ENCODE assay signal across 10 cellular contexts in genomic region chr2:207619764-207620203, GRCh38. TPM values are rescaled to one million over a fixed set of nuclear protein-coding genes. Genes with fewer than 3 reads are reported as not detected.
DNase-seq lines count a peak whose midpoint lies in the region; ATAC-seq and TF ChIP-seq lines count a peak whose summit lies in the region.
"Had no signal": no experiment of that assay in that cellular context is flagged by ENCODE, and none has a peak within 500 bp of the region (broad histone marks: within the 10 kb centered on the region; RNA-seq: fewer than 3 reads in every experiment).

No MANE protein-coding gene starts in this region.

- H3K4me1 ChIP-seq in aorta (ENCODE audit: control insufficient read depth in 1 of 2, insufficient read depth in 2 of 2, low read length in 2 of 2): no peaks in the 10 kb centered on the region

- intact Hi-C loops in posterior vena cava (cut with DNase I) (no loop called here), Calu3 (cut with micrococcal nuclease; ENCODE audit: unreplicated experiment) (no loop called here), aorta (cut with DNase I) (loop anchor here (5.0 to 10.0 kb wide), 3 partner anchors 87 to 455 kb away; partner anchors contain the start of gene PLEKHM3 (in 1 of the 2))

- H3K4me3 ChIP-seq in HL-60 (replicated peaks; ENCODE audit: insufficient read depth, low read length): no peak overlapping the region
- H3K4me3 ChIP-seq in aorta (ENCODE audit: low read length in 2 of 2): no peak overlapping the region
- H3K4me3 ChIP-seq: breast epithelium had no signal

- CTCF ChIA-PET in Calu3 (lab: Charles Lee): no interaction called here

- H3K9me3 Mint-ChIP-seq in activated naive CD8-positive, alpha-beta T cell treated with anti-CD3 and anti-CD28 coated beads, Interleukin-2, amount 50 U/mL, for 24 hours: no peaks in the 10 kb centered on the region
- H3K9me3 Mint-ChIP-seq in Calu3 (ENCODE audit: low read depth, unreplicated experiment): no peaks in the 10 kb centered on the region

- peaks cover 0 to 4% of the 10 kb centered on the region in 2 donors for H3K36me3 ChIP-seq in aorta (ENCODE audit: control insufficient read depth in 1 of 2, insufficient read depth in 2 of 2, low read length in 1 of 2)
- H3K36me3 ChIP-seq: breast epithelium had no signal

- H3K36me3 Mint-ChIP-seq in activated naive CD8-positive, alpha-beta T cell treated with anti-CD3 and anti-CD28 coated beads, Interleukin-2, amount 50 U/mL, for 24 hours (ENCODE audit: low read depth): peaks cover 70% of the 10 kb centered on the region
- H3K36me3 Mint-ChIP-seq in Calu3 (ENCODE audit: insufficient read depth, unreplicated experiment): peaks cover 36% of the 10 kb centered on the region

- H3K27me3 Mint-ChIP-seq in activated naive CD8-positive, alpha-beta T cell treated with anti-CD3 and anti-CD28 coated beads, Interleukin-2, amount 50 U/mL, for 24 hours: no peaks in the 10 kb centered on the region
- no peaks in the 10 kb centered on the region for H3K27me3 Mint-ChIP-seq in Calu3 (ENCODE audit: unreplicated experiment)

- H3K4me1 Mint-ChIP-seq in activated naive CD8-positive, alpha-beta T cell treated with anti-CD3 and anti-CD28 coated beads, Interleukin-2, amount 50 U/mL, for 24 hours: peaks cover 55% of the 10 kb centered on the region
- peaks cover 21% of the 10 kb centered on the region for H3K4me1 Mint-ChIP-seq in Calu3 (ENCODE audit: low read depth, unreplicated experiment)

- TF ChIP-seq CTCF in HL-60 (IDR thresholded peaks at IDR 0.05; ENCODE audit: insufficient read depth, low read length): no peak
- no peak for TF ChIP-seq CTCF in Calu3 (IDR thresholded peaks at IDR 0.05; ENCODE audit: unreplicated experiment)

- peak overlapping the region; percentile 28 for H3K27ac Mint-ChIP-seq in activated naive CD8-positive, alpha-beta T cell treated with anti-CD3 and anti-CD28 coated beads, Interleukin-2, amount 50 U/mL, for 24 hours
- H3K27ac Mint-ChIP-seq in Calu3 (ENCODE audit: unreplicated experiment): no peak overlapping the region

- ATAC-seq in GM21528 (IDR thresholded peaks at IDR 0.05; ENCODE audit: low FRiP score, unreplicated experiment) (peak; percentile 42), aorta (ENCODE audit: low FRiP score) (no peak)
- no peak for ATAC-seq in activated naive CD8-positive, alpha-beta T cell treated with anti-CD3 and anti-CD28 coated beads, Interleukin-2, amount 50 U/mL, for 24 hours

- peak overlapping the region; percentile 13 for H3K4me3 Mint-ChIP-seq in activated naive CD8-positive, alpha-beta T cell treated with anti-CD3 and anti-CD28 coated beads, Interleukin-2, amount 50 U/mL, for 24 hours
- no peak overlapping the region for H3K4me3 Mint-ChIP-seq in Calu3 (ENCODE audit: low read depth, unreplicated experiment)

- no peaks in the 10 kb centered on the region for H3K9me3 ChIP-seq in aorta (ENCODE audit: control insufficient read depth, low read length)
- H3K9me3 ChIP-seq: breast epithelium, SK-N-SH had no signal

- no TSS peak for BruUV-seq in Calu3 (replicated peaks; lab: Mats Ljungman, UMichigan)

- 60 to 72% methylated on average over 4 of the region's 4 CpGs for WGBS in aorta, 2 donors

- peak; percentile 67 for DNase-seq in GF-D8 (lab: John Stamatoyannopoulos, UW)
- peak; percentile 78 to 83 for DNase-seq in HL-60 (ENCODE audit: low read depth in 1 of 2, low spot score in 1 of 2)
- DNase-seq in activated naive CD8-positive, alpha-beta T cell treated with anti-CD3 and anti-CD28 coated beads, Interleukin-2, amount 50 U/mL, for 24 hours: no peak
- DNase-seq in posterior vena cava (ENCODE audit: low spot score): no peak
- no peak for DNase-seq in NCI-H748 treated with DMSO at 0.1 percent for 48 hours (lab: John Stamatoyannopoulos, UW)
- DNase-seq in Calu3: no peak
- DNase-seq in aorta: no peak
- DNase-seq: SK-N-SH had no signal

- H3K27ac ChIP-seq in HL-60 (replicated peaks) (peak overlapping the region; percentile 58), aorta (ENCODE audit: low read depth in 1 of 2, low read length in 2 of 2) (no peak overlapping the region)
- H3K27ac ChIP-seq: breast epithelium had no signal

- no peaks in the 10 kb centered on the region for H3K27me3 ChIP-seq in HL-60 (ENCODE audit: insufficient read depth, poor library complexity, severe bottlenecking)
- no peaks in the 10 kb centered on the region for H3K27me3 ChIP-seq in aorta (ENCODE audit: control insufficient read depth in 1 of 2, insufficient read depth in 2 of 2, low read length in 1 of 2)
- H3K27me3 ChIP-seq: breast epithelium had no signal

RNA-seq across cellular contexts. Expression of gene METTL21A, which starts 5.4 kb away (rescaled TPM):
- 1 to 10 TPM; 7.4 to 8.2 TPM for total RNA-seq in posterior vena cava
- 27.6 TPM in 2 replicates for total RNA-seq in Calu3 (2022)
- total RNA-seq in aorta: 10 to 100 TPM in 1 of 2 donors, 1 to 10 TPM in 1; 6.7 to 11.1 TPM
- 10 to 100 TPM in 1 of 2 donors, 1 to 10 TPM in 1; 6.6 to 15.4 TPM for polyA plus RNA-seq in aorta

Comparison
In these comparisons a context has a peak if more than half of its experiments do, and no peak if none do; other contexts are left out.
1. DNase-seq: peak in GF-D8 (single experiment) and HL-60 (2 of 2); none in activated naive CD8-positive, alpha-beta T cell treated with anti-CD3 and anti-CD28 coated beads, Interleukin-2, amount 50 U/mL, for 24 hours (single experiment), posterior vena cava (single experiment), NCI-H748 treated with DMSO at 0.1 percent for 48 hours (single experiment), Calu3 (single experiment) and aorta (0 of 2).
2. intact Hi-C loops: an anchor here in aorta (5.0 to 10.0 kb wide); none called in posterior vena cava and Calu3.